Comparison of ENCODE assay signal across 9 cellular contexts in the genomic region with DNA sequence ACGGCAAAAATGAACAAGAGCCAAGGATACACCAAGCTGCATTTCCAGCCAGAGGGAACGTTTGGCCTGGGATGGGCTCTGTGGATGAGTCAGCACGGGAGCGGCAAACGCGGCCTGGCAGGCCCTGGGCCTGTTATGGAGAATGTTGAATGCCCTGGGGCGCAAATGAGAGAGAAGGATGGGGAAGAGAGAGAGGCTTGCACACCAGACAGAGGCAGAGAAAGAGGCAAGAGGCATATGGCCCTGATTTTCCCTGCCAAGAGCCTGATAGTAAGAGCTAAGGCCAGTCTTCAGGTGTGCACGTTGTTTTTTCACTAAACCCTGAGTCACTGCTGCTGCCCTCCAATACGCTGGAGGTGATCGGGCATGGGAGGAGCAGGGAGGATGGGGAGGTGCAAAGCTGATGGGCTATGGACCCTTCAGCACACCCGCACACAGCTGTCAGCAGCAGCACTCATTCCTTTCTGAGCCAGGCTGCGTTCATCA.
DNase-seq lines count a peak whose midpoint lies in the region; ATAC-seq and TF ChIP-seq lines count a peak whose summit lies in the region.
"Had no signal": no experiment of that assay in that cellular context is flagged by ENCODE, and none has a peak within 500 bp of the region (broad histone marks: within the 10 kb centered on the region; RNA-seq: fewer than 3 reads in every experiment).

No MANE protein-coding gene starts in this region.

- no peak for ATAC-seq in HG03457 (IDR thresholded peaks at IDR 0.05; ENCODE audit: unreplicated experiment)
- no peak for ATAC-seq in GM18909 (IDR thresholded peaks at IDR 0.05; ENCODE audit: poor library complexity, unreplicated experiment)
- no peak for ATAC-seq in HG02938 (IDR thresholded peaks at IDR 0.05; ENCODE audit: unreplicated experiment)
- ATAC-seq in HG03175 (IDR thresholded peaks at IDR 0.05; ENCODE audit: unreplicated experiment), result no peak

- no peak for TF ChIP-seq CTCF in Caco-2 (IDR thresholded peaks at IDR 0.05; ENCODE audit: insufficient read depth in 1 of 2, low read depth in 1 of 2, low read length in 1 of 2, severe bottlenecking in 1 of 2, unreplicated experiment in 1 of 2)
- no peak for TF ChIP-seq CTCF in nephron (IDR thresholded peaks at IDR 0.05; ENCODE audit: unreplicated experiment in 3 of 3)

- H3K36me3 ChIP-seq in Caco-2 (ENCODE audit: control insufficient read depth, insufficient read depth, low read length), result no peaks in the 10 kb centered on the region
- H3K36me3 ChIP-seq: upper lobe of left lung had no signal

- no TSS peak for BruUV-seq in Caco-2 (replicated peaks; lab: Mats Ljungman, UMichigan)

- CTCF ChIA-PET in Caco-2 (lab: Charles Lee), result interaction anchor here (0.8 kb wide), 1 partner anchor 8 kb away, joined by 3 read pairs; no protein-coding TSS in a partner anchor

- POLR2A ChIA-PET in Caco-2 (lab: Charles Lee), result interaction anchor here (0.5 kb wide), 1 partner anchor 104 kb away, joined by 7 read pairs; no protein-coding TSS in a partner anchor

- peak overlapping the region; percentile 14 for H3K27ac Mint-ChIP-seq in Caco-2 (ENCODE audit: unreplicated experiment)
- peak overlapping the region in 2 of 3 experiments; percentile 13 to 56 for H3K27ac Mint-ChIP-seq in nephron

- H3K9me3 Mint-ChIP-seq in Caco-2 (ENCODE audit: unreplicated experiment) (peaks cover 11% of the 10 kb centered on the region), nephron (no peaks in the 10 kb centered on the region)

- H3K27me3 ChIP-seq in Caco-2 (replicated peaks; ENCODE audit: control insufficient read depth, insufficient read depth, low read length), result no peaks in the 10 kb centered on the region
- H3K27me3 ChIP-seq: upper lobe of left lung had no signal

- H3K27me3 Mint-ChIP-seq in Caco-2 (ENCODE audit: insufficient read depth, unreplicated experiment) (no peaks in the 10 kb centered on the region), nephron (ENCODE audit: low read depth) (peaks cover 35% of the 10 kb centered on the region)

- intact Hi-C loops in Caco-2 (cut with micrococcal nuclease; ENCODE audit: unreplicated experiment), result no loop called here

- peak in 1 of 2 experiments; percentile 58 for DNase-seq in Caco-2
- DNase-seq in NCI-H226, result peak; percentile 96
- DNase-seq in dermis blood vessel endothelial cell, result peak; percentile 63
- DNase-seq: upper lobe of left lung had no signal

- H3K4me1 ChIP-seq in Caco-2, result peaks cover 50% of the 10 kb centered on the region
- H3K4me1 ChIP-seq: upper lobe of left lung had no signal

- no peak overlapping the region for H3K4me3 ChIP-seq in Caco-2 (ENCODE audit: low read depth, low read length)
- H3K4me3 ChIP-seq: upper lobe of left lung had no signal

- H3K4me1 Mint-ChIP-seq in Caco-2 (ENCODE audit: low read depth, unreplicated experiment) (peaks cover 16% of the 10 kb centered on the region), nephron (peaks cover 28% of the 10 kb centered on the region)

- no peak overlapping the region for H3K4me3 Mint-ChIP-seq in Caco-2 (ENCODE audit: unreplicated experiment)
- H3K4me3 Mint-ChIP-seq in nephron, result peak overlapping the region in 1 of 3 experiments; percentile 6

- no peaks in the 10 kb centered on the region for H3K9me3 ChIP-seq in Caco-2

- no peaks in the 10 kb centered on the region for H3K36me3 Mint-ChIP-seq in Caco-2 (ENCODE audit: insufficient read depth, unreplicated experiment)
- H3K36me3 Mint-ChIP-seq in nephron (ENCODE audit: low read depth), result no peaks in the 10 kb centered on the region
